In genomic region chr10:94363251-94363565, GRCh38 we compare ENCODE assay signal across 8 cellular contexts. TPM values are rescaled to one million over a fixed set of nuclear protein-coding genes. Genes with fewer than 3 reads are reported as not detected.
DNase-seq lines count a peak whose midpoint lies in the region; ATAC-seq, FAIRE-seq and TF ChIP-seq lines count a peak whose summit lies in the region.

No MANE protein-coding gene starts in this region.

- H3K4me1 Mint-ChIP-seq in MCF 10A (ENCODE audit: insufficient read depth, unreplicated experiment), result peaks cover 19% of the 10 kb centered on the region

- DNase-seq in MCF 10A (ENCODE audit: unreplicated experiment), result no peak
- no peak for DNase-seq in A172 (ENCODE audit: low spot score)
- DNase-seq in frontal cortex (ENCODE audit: low spot score in 2 of 2), result no peak
- no peak for DNase-seq in GM10248 (ENCODE audit: extremely low spot score)

- H3K36me3 ChIP-seq in mucosa of rectum (ENCODE audit: control insufficient read depth in 2 of 2, insufficient read depth in 2 of 2, low read length in 2 of 2), result peaks cover 2 to 4% of the 10 kb centered on the region in 2 donors

- H3K9ac ChIP-seq in mucosa of rectum (ENCODE audit: low read depth in 1 of 2, low read length in 2 of 2), result peak overlapping the region; percentile 56 to 76

- no peaks in the 10 kb centered on the region for H3K9me3 ChIP-seq in mucosa of rectum (ENCODE audit: control insufficient read depth in 2 of 2, low read length in 2 of 2)

- peaks cover 22% of the 10 kb centered on the region for H3K36me3 Mint-ChIP-seq in MCF 10A (ENCODE audit: insufficient read depth, unreplicated experiment)

- peak overlapping the region in 1 of 2 donors; percentile 3 for H3K27ac ChIP-seq in mucosa of rectum (ENCODE audit: low read depth in 2 of 2, low read length in 2 of 2)

- H3K9me3 Mint-ChIP-seq in MCF 10A (ENCODE audit: unreplicated experiment), result no peaks in the 10 kb centered on the region

- peak overlapping the region; percentile 95 for H3K4me3 Mint-ChIP-seq in MCF 10A (ENCODE audit: unreplicated experiment)

- no peak for TF ChIP-seq CTCF in MCF 10A (IDR thresholded peaks at IDR 0.05; ENCODE audit: unreplicated experiment)
- no peak for TF ChIP-seq CTCF in GM10248 (IDR thresholded peaks at IDR 0.05; ENCODE audit: control extremely low read depth, extremely low read depth, low read depth, missing control alignments)

- peaks cover 7 to 17% of the 10 kb centered on the region in 2 donors for H3K4me1 ChIP-seq in mucosa of rectum (ENCODE audit: control insufficient read depth in 2 of 2, insufficient read depth in 2 of 2, low read length in 2 of 2)

- peak; percentile 21 for ATAC-seq in GM19324 (IDR thresholded peaks at IDR 0.05; ENCODE audit: low FRiP score, unreplicated experiment)
- peak; percentile 22 for ATAC-seq in HG03354 (IDR thresholded peaks at IDR 0.05; ENCODE audit: poor library complexity, severe bottlenecking, unreplicated experiment)
- ATAC-seq in GM18519 (IDR thresholded peaks at IDR 0.05; ENCODE audit: low FRiP score, unreplicated experiment), result no peak

- FAIRE-seq in frontal cortex (lab: Jason Lieb, UNC), result no peak

- POLR2A ChIA-PET in MCF 10A (lab: Yijun Ruan, JAX), result interaction anchor here (0.6 to 4.2 kb wide), 11 partner anchors 9 to 661 kb away, joined by 3 to 107 read pairs (median 4); partner anchors contain the start of genes FRA10AC1 and TBC1D12
- POLR2A ChIA-PET in GM10248 (lab: Yijun Ruan, JAX), result no interaction called here

- H3K27me3 Mint-ChIP-seq in MCF 10A (ENCODE audit: insufficient read depth, unreplicated experiment), result no peaks in the 10 kb centered on the region

- BruUV-seq in MCF 10A (replicated peaks; lab: Mats Ljungman, UMichigan), result TSS peak; percentile 89

- peak overlapping the region; percentile 92 to 96 for H3K4me3 ChIP-seq in mucosa of rectum (ENCODE audit: low read length in 2 of 2)

- intact Hi-C loops in MCF 10A (cut with micrococcal nuclease), result loop anchor here (5.0 kb wide), 1 partner anchor 79 kb away; no protein-coding TSS in a partner anchor

- H3K27me3 ChIP-seq in mucosa of rectum (ENCODE audit: control insufficient read depth in 2 of 2, insufficient read depth in 2 of 2, low read length in 2 of 2), result no peaks in the 10 kb centered on the region

- peak overlapping the region; percentile 92 for H3K27ac Mint-ChIP-seq in MCF 10A (ENCODE audit: low read depth, unreplicated experiment)

- CTCF ChIA-PET in MCF 10A (lab: Yijun Ruan, JAX), result interaction anchor here (0.6 to 4.5 kb wide), 22 partner anchors 9 to 916 kb away, joined by 3 to 50 read pairs (median 4); partner anchors contain the start of gene TBC1D12
- CTCF ChIA-PET in GM10248 (lab: Yijun Ruan, JAX), result interaction anchor here (0.7 to 2.5 kb wide), 7 partner anchors 8 to 71 kb away, joined by 3 to 11 read pairs (median 4); no protein-coding TSS in a partner anchor

RNA-seq across cellular contexts. Expression of gene NOC3L, which starts 0.5 kb away (rescaled TPM):
- 24.9 and 39.0 TPM in 2 replicates for total RNA-seq in MCF 10A (2022)
- total RNA-seq in A172 (2014; rRNA removed; shearing (Covaris generic)), result 46.5 and 63.7 TPM in 2 replicates
- total RNA-seq in frontal cortex, result 20.8 TPM

RNA-seq across cellular contexts. Expression of gene TBC1D12, which starts 39.1 kb away (rescaled TPM):
- total RNA-seq in MCF 10A (2022), result 5.4 and 5.9 TPM in 2 replicates
- total RNA-seq in A172 (2014; rRNA removed; shearing (Covaris generic)), result 11.4 and 17.4 TPM in 2 replicates
- total RNA-seq in frontal cortex, result 57.5 TPM
